In genomic region chr2:113899166-113899565, GRCh38 we compare ENCODE assay signal across 21 cellular contexts. TPM values are rescaled to one million over a fixed set of nuclear protein-coding genes. Genes with fewer than 3 reads are reported as not detected.
DNase-seq lines count a peak whose midpoint lies in the region; ATAC-seq and FAIRE-seq lines count a peak whose summit lies in the region.
"Had no signal": no experiment of that assay in that cellular context is flagged by ENCODE, and none has a peak within 500 bp of the region (broad histone marks: within the 10 kb centered on the region; RNA-seq: fewer than 3 reads in every experiment).

No MANE protein-coding gene starts in this region.

- peaks cover 43% of the 10 kb centered on the region for H3K36me3 Mint-ChIP-seq in T-helper 2 cell treated with Interferon-gamma antibody and Interleukin-4, amounts not matched to agents 5 μg/mL and 100 μg/mL, for 36 hours (ENCODE audit: low read depth)
- H3K36me3 Mint-ChIP-seq in activated naive CD8-positive, alpha-beta T cell treated with anti-CD3 and anti-CD28 coated beads for 36 hours = peaks cover 62% of the 10 kb centered on the region
- H3K36me3 Mint-ChIP-seq in natural killer cell treated with Interleukin-12 subunit alpha and Interleukin-12 subunit beta and Interleukin-15 and Interleukin-18, amount 100 ng/mL, for 72 hours = peaks cover 36% of the 10 kb centered on the region

- H3K4me2 ChIP-seq in GM23248 (ENCODE audit: unreplicated experiment) = peak overlapping the region; percentile 74
- H3K4me2 ChIP-seq: GM23338, KMS-11 had no signal

- H3K36me3 ChIP-seq in GM23248 (ENCODE audit: low read depth) = no peaks in the 10 kb centered on the region

- peaks cover 68% of the 10 kb centered on the region for H3K4me1 ChIP-seq in GM23248 (ENCODE audit: insufficient read depth)

- no peak for ATAC-seq in natural killer cell treated with Interleukin-12 subunit alpha and Interleukin-12 subunit beta and Interleukin-15 and Interleukin-18, amount 100 ng/mL, for 72 hours
- ATAC-seq: GM23338, psoas muscle had no signal

- H3K9ac ChIP-seq in GM23248 = peak overlapping the region; percentile 46; the same call in 1 of the 2 replicates
- H3K9ac ChIP-seq: KMS-11 had no signal

- peaks cover 44% of the 10 kb centered on the region for H3F3A ChIP-seq in GM23248 (ENCODE audit: insufficient read depth)

- H3K9me3 ChIP-seq in GM23248 (ENCODE audit: low read depth) = no peaks in the 10 kb centered on the region
- H3K9me3 ChIP-seq: psoas muscle, upper lobe of left lung had no signal

- H3K27me3 Mint-ChIP-seq in T-helper 2 cell treated with Interferon-gamma antibody and Interleukin-4, amounts not matched to agents 5 μg/mL and 100 μg/mL, for 36 hours (ENCODE audit: low read depth) = no peaks in the 10 kb centered on the region
- no peaks in the 10 kb centered on the region for H3K27me3 Mint-ChIP-seq in activated naive CD8-positive, alpha-beta T cell treated with anti-CD3 and anti-CD28 coated beads for 36 hours
- no peaks in the 10 kb centered on the region for H3K27me3 Mint-ChIP-seq in natural killer cell treated with Interleukin-12 subunit alpha and Interleukin-12 subunit beta and Interleukin-15 and Interleukin-18, amount 100 ng/mL, for 72 hours

- H3K27me3 ChIP-seq in GM23248 (replicated peaks; ENCODE audit: insufficient read depth) = no peaks in the 10 kb centered on the region
- H3K27me3 ChIP-seq: upper lobe of left lung had no signal

- in situ Hi-C loops in GM23248 (cut with MboI) = loop anchor here (10.0 kb wide), 1 partner anchor 144 kb away; the partner anchor contains the start of gene SLC35F5
- in situ Hi-C loops in G401 (cut with HindIII; ENCODE audit: low sequenced_read_pairs) = no loop called here

- no peak overlapping the region for H2AFZ ChIP-seq in GM23248
- H2AFZ ChIP-seq: GM23338 had no signal

- H3K4me3 Mint-ChIP-seq in T-helper 2 cell treated with Interferon-gamma antibody and Interleukin-4, amounts not matched to agents 5 μg/mL and 100 μg/mL, for 36 hours = peak overlapping the region; percentile 25
- H3K4me3 Mint-ChIP-seq in activated naive CD8-positive, alpha-beta T cell treated with anti-CD3 and anti-CD28 coated beads for 36 hours = peak overlapping the region; percentile 1
- peak overlapping the region; percentile 69 for H3K4me3 Mint-ChIP-seq in natural killer cell treated with Interleukin-12 subunit alpha and Interleukin-12 subunit beta and Interleukin-15 and Interleukin-18, amount 100 ng/mL, for 72 hours
- H3K4me3 Mint-ChIP-seq: GM23338, nephron had no signal

- peak overlapping the region; percentile 77 for H3K27ac ChIP-seq in GM23248
- H3K27ac ChIP-seq: C4-2B, coronary artery, KMS-11, psoas muscle, upper lobe of left lung had no signal

- peaks cover 46% of the 10 kb centered on the region for H4K20me1 ChIP-seq in GM23248 (ENCODE audit: insufficient read depth)

- H3K9me2 ChIP-seq in GM23248 (ENCODE audit: insufficient read depth) = no peaks in the 10 kb centered on the region

- DNase-seq in T-helper 2 cell treated with Interferon-gamma antibody and Interleukin-4, amounts not matched to agents 5 μg/mL and 100 μg/mL, for 36 hours (ENCODE audit: low spot score) = no peak
- DNase-seq in T-helper 2 cell (no peak), GM23248 (no peak), G401 (ENCODE audit: low spot score) (no peak), middle frontal gyrus (ENCODE audit: extremely low spot score, low spot score) (no peak), frontal cortex (ENCODE audit: low spot score in 2 of 2) (no peak)
- DNase-seq in activated naive CD8-positive, alpha-beta T cell treated with anti-CD3 and anti-CD28 coated beads for 36 hours = no peak
- no peak for DNase-seq in natural killer cell treated with Interleukin-12 subunit alpha and Interleukin-12 subunit beta and Interleukin-15 and Interleukin-18, amount 100 ng/mL, for 72 hours (ENCODE audit: low spot score)
- DNase-seq: 8988T; anterior cingulate cortex; NCI-H1105 treated with DMSO at 0.1 percent for 48 hours; NCI-H2171 treated with DMSO at 0.1 percent for 48 hours; NCI-H82; psoas muscle; stimulated activated naive CD4-positive, alpha-beta T cell; upper lobe of left lung had no signal

- H3K4me3 ChIP-seq in GM23248 = no peak overlapping the region
- H3K4me3 ChIP-seq: coronary artery, GM23338, psoas muscle, upper lobe of left lung had no signal

- H3K4me1 Mint-ChIP-seq in T-helper 2 cell treated with Interferon-gamma antibody and Interleukin-4, amounts not matched to agents 5 μg/mL and 100 μg/mL, for 36 hours (ENCODE audit: low read depth) = peaks cover 78% of the 10 kb centered on the region
- H3K4me1 Mint-ChIP-seq in activated naive CD8-positive, alpha-beta T cell treated with anti-CD3 and anti-CD28 coated beads for 36 hours = peaks cover 93% of the 10 kb centered on the region
- H3K4me1 Mint-ChIP-seq in natural killer cell treated with Interleukin-12 subunit alpha and Interleukin-12 subunit beta and Interleukin-15 and Interleukin-18, amount 100 ng/mL, for 72 hours (ENCODE audit: low read depth in 2 of 2) = peaks cover 79 to 91% of the 10 kb centered on the region in 2 donors

- peak overlapping the region; percentile 1 for H3K27ac Mint-ChIP-seq in T-helper 2 cell treated with Interferon-gamma antibody and Interleukin-4, amounts not matched to agents 5 μg/mL and 100 μg/mL, for 36 hours
- H3K27ac Mint-ChIP-seq in activated naive CD8-positive, alpha-beta T cell treated with anti-CD3 and anti-CD28 coated beads for 36 hours = peak overlapping the region; percentile 12
- peak overlapping the region in 1 of 2 donors; percentile 52 for H3K27ac Mint-ChIP-seq in natural killer cell treated with Interleukin-12 subunit alpha and Interleukin-12 subunit beta and Interleukin-15 and Interleukin-18, amount 100 ng/mL, for 72 hours
- H3K27ac Mint-ChIP-seq: GM23338, nephron had no signal

- peaks cover 99% of the 10 kb centered on the region for H3K79me2 ChIP-seq in GM23248 (ENCODE audit: insufficient read depth)

- no peaks in the 10 kb centered on the region for H3K9me3 Mint-ChIP-seq in T-helper 2 cell treated with Interferon-gamma antibody and Interleukin-4, amounts not matched to agents 5 μg/mL and 100 μg/mL, for 36 hours
- no peaks in the 10 kb centered on the region for H3K9me3 Mint-ChIP-seq in activated naive CD8-positive, alpha-beta T cell treated with anti-CD3 and anti-CD28 coated beads for 36 hours
- H3K9me3 Mint-ChIP-seq in natural killer cell treated with Interleukin-12 subunit alpha and Interleukin-12 subunit beta and Interleukin-15 and Interleukin-18, amount 100 ng/mL, for 72 hours = no peaks in the 10 kb centered on the region
- H3K9me3 Mint-ChIP-seq: GM23338, nephron had no signal

- no peak for FAIRE-seq in frontal cortex (lab: Jason Lieb, UNC)

RNA-seq across cellular contexts. Expression of gene ACTR3, which starts 9.3 kb away (rescaled TPM):
- 343 and 410 TPM in 2 replicates for total RNA-seq in GM23248 (2014; rRNA removed; shearing (Covaris generic))
- 361 and 377 TPM in 2 replicates for polyA plus RNA-seq in GM23248 (2016; fragmentation: Nextera tagmentation; extraction: Ambion mirVana)
- total RNA-seq in activated naive CD8-positive, alpha-beta T cell treated with anti-CD3 and anti-CD28 coated beads for 36 hours = 100 to 1,000 TPM; 480 to 482 TPM
- total RNA-seq in natural killer cell treated with Interleukin-12 subunit alpha and Interleukin-12 subunit beta and Interleukin-15 and Interleukin-18, amount 100 ng/mL, for 72 hours = 100 to 1,000 TPM; 466 to 661 TPM
- 269 and 376 TPM in 2 replicates for total RNA-seq in G401 (2014; rRNA removed; shearing (Covaris generic))
- total RNA-seq in frontal cortex = 99.9 TPM

Comparison
In these comparisons a context has a peak if more than half of its experiments do, and no peak if none do; other contexts are left out.
1. H3K4me3 Mint-ChIP-seq: peak in every context shown above with its lines; median percentile 69 in natural killer cell treated with Interleukin-12 subunit alpha and Interleukin-12 subunit beta and Interleukin-15 and Interleukin-18, amount 100 ng/mL, for 72 hours; 25 in T-helper 2 cell treated with Interferon-gamma antibody and Interleukin-4, amounts not matched to agents 5 μg/mL and 100 μg/mL, for 36 hours; 1 in activated naive CD8-positive, alpha-beta T cell treated with anti-CD3 and anti-CD28 coated beads for 36 hours.